Comparison of ENCODE assay signal across 12 cellular contexts in the genomic region with DNA sequence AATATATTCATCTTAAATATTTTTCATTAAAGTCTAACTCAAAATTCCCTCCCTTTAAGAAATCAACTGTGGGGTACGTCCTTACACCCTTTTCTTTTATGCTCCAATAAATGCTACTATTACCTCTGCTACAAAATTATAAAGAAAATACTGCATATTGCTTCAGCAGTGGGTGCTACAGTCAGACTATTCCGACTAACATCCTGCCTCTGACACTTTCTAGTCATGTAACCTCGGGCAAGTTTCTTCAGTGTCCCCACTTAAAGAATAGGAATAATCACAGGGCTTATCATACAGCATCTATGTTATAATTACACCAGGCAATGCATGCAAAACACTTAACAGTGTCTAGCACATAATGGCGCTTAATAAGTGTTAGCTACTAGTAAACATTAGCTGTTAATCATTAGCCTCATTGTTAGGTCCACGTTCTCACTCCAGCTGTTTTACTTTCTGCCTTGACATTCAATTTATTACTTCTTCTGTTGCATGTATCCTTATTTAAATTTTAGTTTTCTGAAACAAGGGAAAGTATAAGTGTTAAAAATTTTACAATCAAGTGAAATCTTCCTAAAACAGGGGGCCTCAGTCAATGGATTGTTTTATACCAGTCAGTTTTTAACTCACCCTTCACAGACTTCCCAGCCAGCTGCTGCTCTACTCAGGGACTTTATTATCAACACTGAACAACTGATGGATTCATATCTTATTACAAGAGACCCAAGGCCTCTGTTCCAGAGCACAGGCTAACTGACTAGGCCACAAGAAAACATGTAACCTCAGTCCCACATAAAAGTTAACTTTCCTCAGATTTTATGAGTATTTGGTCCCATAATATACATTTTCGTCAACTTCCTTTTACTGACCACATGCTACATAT. TPM values are rescaled to one million over a fixed set of nuclear protein-coding genes. Genes with fewer than 3 reads are reported as not detected.
DNase-seq lines count a peak whose midpoint lies in the region; ATAC-seq and TF ChIP-seq lines count a peak whose summit lies in the region.
"Had no signal": no experiment of that assay in that cellular context is flagged by ENCODE, and none has a peak within 500 bp of the region (broad histone marks: within the 10 kb centered on the region; RNA-seq: fewer than 3 reads in every experiment).

No MANE protein-coding gene starts in this region.

- H3K9me3 ChIP-seq in DOHH2 (ENCODE audit: control insufficient read depth, insufficient read depth, low read length) = no peaks in the 10 kb centered on the region
- H3K9me3 ChIP-seq: sigmoid colon had no signal

- H3K79me2 ChIP-seq in DOHH2 (ENCODE audit: control insufficient read depth, low read length) = peaks cover 92% of the 10 kb centered on the region

- no peak overlapping the region for H3K4me3 Mint-ChIP-seq in activated naive CD8-positive, alpha-beta T cell treated with anti-CD3 and anti-CD28 coated beads, Interleukin-2, amount 10 ng/mL, durations not matched to agents 7 days and 5 days
- H3K4me3 Mint-ChIP-seq in naive thymus-derived CD8-positive, alpha-beta T cell = peak overlapping the region in 1 of 10 donors; percentile 7
- H3K4me3 Mint-ChIP-seq: central memory CD8-positive, alpha-beta T cell had no signal

- H3K4me3 ChIP-seq in DOHH2 (ENCODE audit: low read length) = no peak overlapping the region
- H3K4me3 ChIP-seq in dorsolateral prefrontal cortex = no peak overlapping the region

- H3K4me1 Mint-ChIP-seq in activated naive CD8-positive, alpha-beta T cell treated with anti-CD3 and anti-CD28 coated beads, Interleukin-2, amount 10 ng/mL, durations not matched to agents 7 days and 5 days = peaks cover 30% of the 10 kb centered on the region
- H3K4me1 Mint-ChIP-seq in naive thymus-derived CD8-positive, alpha-beta T cell = peaks cover 19 to 59% (median 53%) of the 10 kb centered on the region in 4 donors

- TF ChIP-seq CTCF in DOHH2 (IDR thresholded peaks at IDR 0.05; ENCODE audit: low read depth, low read length, poor library complexity, severe bottlenecking) = no peak
- no peak for TF ChIP-seq CTCF in dorsolateral prefrontal cortex (IDR thresholded peaks at IDR 0.05 in 54 of 56, conservative IDR thresholded peaks at IDR 0.05 in 2 of 56; ENCODE audit: low read depth in 1 of 56, partially characterized antibody in 56 of 56)

- 0 out of 2 replicates have a peak, but pooled peaks cover 4% of the 10 kb centered on the region for H4K20me1 ChIP-seq in DOHH2 (ENCODE audit: control insufficient read depth, insufficient read depth, low read depth, low read length)

- POLR2A ChIA-PET in activated naive CD8-positive, alpha-beta T cell treated with anti-CD3 and anti-CD28 coated beads, Interleukin-2, amount 10 ng/mL, durations not matched to agents 7 days and 5 days (lab: Charles Lee) = interaction anchor here (1.1 to 2.2 kb wide), 3 partner anchors 54 to 104 kb away, joined by 3 to 20 read pairs (median 15); partner anchors contain the start of genes CLASP1 and RNU4ATAC
- POLR2A ChIA-PET in naive thymus-derived CD8-positive, alpha-beta T cell (lab: Charles Lee) = no interaction called here

- peak overlapping the region; percentile 85 for H3K27ac Mint-ChIP-seq in activated naive CD8-positive, alpha-beta T cell treated with anti-CD3 and anti-CD28 coated beads, Interleukin-2, amount 10 ng/mL, durations not matched to agents 7 days and 5 days
- H3K27ac Mint-ChIP-seq in naive thymus-derived CD8-positive, alpha-beta T cell = peak overlapping the region in 8 of 10 donors; percentile 34 to 91 (median 76)

- no peaks in the 10 kb centered on the region for H3K9me3 Mint-ChIP-seq in activated naive CD8-positive, alpha-beta T cell treated with anti-CD3 and anti-CD28 coated beads, Interleukin-2, amount 10 ng/mL, durations not matched to agents 7 days and 5 days
- no peaks in the 10 kb centered on the region for H3K9me3 Mint-ChIP-seq in naive thymus-derived CD8-positive, alpha-beta T cell
- H3K9me3 Mint-ChIP-seq: central memory CD8-positive, alpha-beta T cell had no signal

- no peak for DNase-seq in activated naive CD8-positive, alpha-beta T cell treated with anti-CD3 and anti-CD28 coated beads, Interleukin-2, amount 10 ng/mL, durations not matched to agents 7 days and 5 days
- DNase-seq in naive thymus-derived CD8-positive, alpha-beta T cell = no peak
- DNase-seq in AML-193 (lab: John Stamatoyannopoulos, UW) (no peak), dorsolateral prefrontal cortex (no peak)
- DNase-seq: NCI-H510A; sigmoid colon; stimulated activated naive CD4-positive, alpha-beta T cell treated with Interleukin-2 at 50 U/mL for 16 hours had no signal

- H3K27me3 Mint-ChIP-seq in activated naive CD8-positive, alpha-beta T cell treated with anti-CD3 and anti-CD28 coated beads, Interleukin-2, amount 10 ng/mL, durations not matched to agents 7 days and 5 days = no peaks in the 10 kb centered on the region
- no peaks in the 10 kb centered on the region for H3K27me3 Mint-ChIP-seq in naive thymus-derived CD8-positive, alpha-beta T cell
- H3K27me3 Mint-ChIP-seq: central memory CD8-positive, alpha-beta T cell had no signal

- H3F3A ChIP-seq in DOHH2 (ENCODE audit: control insufficient read depth, insufficient read depth) = peaks cover 15% of the 10 kb centered on the region

- H3K4me1 ChIP-seq in DOHH2 (ENCODE audit: control insufficient read depth, low read length) = peaks cover 49% of the 10 kb centered on the region

- peak overlapping the region; percentile 69; the same call in 1 of the 2 replicates for H3K27ac ChIP-seq in DOHH2 (ENCODE audit: low read depth, low read length)
- peak overlapping the region in 13 of 59 donors; percentile 14 to 74 (median 36) for H3K27ac ChIP-seq in dorsolateral prefrontal cortex

- ATAC-seq in HG03097 (IDR thresholded peaks at IDR 0.05; ENCODE audit: low FRiP score, unreplicated experiment) (peak; percentile 30), GM19467 (IDR thresholded peaks at IDR 0.05; ENCODE audit: unreplicated experiment) (no peak), GM18520 (IDR thresholded peaks at IDR 0.05; ENCODE audit: unreplicated experiment) (no peak)
- no peak for ATAC-seq in activated naive CD8-positive, alpha-beta T cell treated with anti-CD3 and anti-CD28 coated beads, Interleukin-2, amount 10 ng/mL, durations not matched to agents 7 days and 5 days (ENCODE audit: low read depth)
- no peak for ATAC-seq in naive thymus-derived CD8-positive, alpha-beta T cell

- H3K36me3 Mint-ChIP-seq in activated naive CD8-positive, alpha-beta T cell treated with anti-CD3 and anti-CD28 coated beads, Interleukin-2, amount 10 ng/mL, durations not matched to agents 7 days and 5 days = no peaks in the 10 kb centered on the region
- H3K36me3 Mint-ChIP-seq in naive thymus-derived CD8-positive, alpha-beta T cell = peaks cover 0 to 10% (median 2%) of the 10 kb centered on the region in 3 donors

- peaks cover 16% of the 10 kb centered on the region for H3K36me3 ChIP-seq in DOHH2 (ENCODE audit: control insufficient read depth, low read length)
- H3K36me3 ChIP-seq: sigmoid colon had no signal

- H3K9me2 ChIP-seq in DOHH2 (replicated peaks; ENCODE audit: control insufficient read depth, low read length) = no peaks in the 10 kb centered on the region

- intact Hi-C loops in dorsolateral prefrontal cortex (cut with DNase I) = loop anchor here in 1 of 2 donors (5.0 kb wide), 1 partner anchor 63 kb away; the partner anchor contains the start of gene RNU4ATAC

- peak overlapping the region; percentile 55 for H3K4me2 ChIP-seq in DOHH2 (ENCODE audit: low read length)

- H3K27me3 ChIP-seq in DOHH2 (ENCODE audit: control insufficient read depth, low read length) (no peaks in the 10 kb centered on the region), dorsolateral prefrontal cortex (no peaks in the 10 kb centered on the region)
- H3K27me3 ChIP-seq: sigmoid colon had no signal

RNA-seq across cellular contexts. Expression of gene CLASP1, which starts 54.0 kb away (rescaled TPM):
- total RNA-seq in activated naive CD8-positive, alpha-beta T cell treated with anti-CD3 and anti-CD28 coated beads, Interleukin-2, amount 10 ng/mL, durations not matched to agents 7 days and 5 days = 10 to 100 TPM; 64.4 to 75.9 TPM
- 10 to 100 TPM; 72.1 to 73.5 TPM for total RNA-seq in naive thymus-derived CD8-positive, alpha-beta T cell
- polyA plus RNA-seq in naive thymus-derived CD8-positive, alpha-beta T cell = 10 to 100 TPM; 10.8 to 15.2 (median 12.5) TPM
- total RNA-seq in dorsolateral prefrontal cortex = 100 to 1,000 TPM in 113 of 120 experiments, 10 to 100 TPM in 7; 82.3 to 147 (median 116) TPM
